Comparison of ENCODE assay signal across 15 cellular contexts in the genomic region with DNA sequence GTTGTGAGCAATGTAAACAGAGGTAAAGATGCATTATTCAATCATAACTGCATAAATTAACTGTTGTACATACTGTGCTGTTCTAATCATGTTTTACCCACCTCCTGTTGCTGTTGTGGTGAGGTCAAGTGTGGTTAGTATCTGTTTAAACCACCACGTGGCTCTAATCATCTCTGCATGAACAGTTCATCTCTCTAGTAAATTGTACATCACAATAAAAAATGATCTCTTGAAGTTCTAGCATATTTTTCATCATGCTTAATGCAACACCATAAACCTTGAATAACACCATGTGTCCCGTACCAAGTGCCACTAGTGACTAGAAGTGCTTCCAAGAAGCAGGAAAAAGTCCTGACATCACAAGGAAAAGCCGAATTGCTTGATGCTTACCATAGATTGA. TPM values are rescaled to one million over a fixed set of nuclear protein-coding genes. Genes with fewer than 3 reads are reported as not detected.
A peak's percentile ranks its signal among the peaks of the same experiment; 100 is the strongest.
DNase-seq lines count a peak whose midpoint lies in the region.
"Had no signal": no experiment of that assay in that cellular context is flagged by ENCODE, and none has a peak within 500 bp of the region (broad histone marks: within the 10 kb centered on the region; RNA-seq: fewer than 3 reads in every experiment).

No MANE protein-coding gene starts in this region.

- H3K9me3 ChIP-seq in BLaER1, result no peaks in the 10 kb centered on the region; the same call in 1 of the 2 replicates
- H3K9me3 ChIP-seq: SJSA1 had no signal

- peak overlapping the region; percentile 37 for H3K4me2 ChIP-seq in BLaER1
- H3K4me2 ChIP-seq: A549 had no signal

- H3K4me3 ChIP-seq in BLaER1, result no peak overlapping the region
- H3K4me3 ChIP-seq: A549, SJSA1 had no signal

- no peaks in the 10 kb centered on the region for H3K36me3 ChIP-seq in BLaER1
- H3K36me3 ChIP-seq: SJSA1 had no signal

- no peak overlapping the region for H3K9ac ChIP-seq in BLaER1

- no peaks in the 10 kb centered on the region for H3K27me3 ChIP-seq in BLaER1
- H3K27me3 ChIP-seq: SJSA1 had no signal

- H3K27ac ChIP-seq in BLaER1, result no peak overlapping the region
- H3K27ac ChIP-seq: A549, C4-2B, SJSA1 had no signal

- DNase-seq in LHCN-M2 (ENCODE audit: low read depth), result peak; percentile 61
- peak; percentile 82 for DNase-seq in OCI-M1 (lab: John Stamatoyannopoulos, UW)
- peak; percentile 5 for DNase-seq in fibroblast of gingiva (ENCODE audit: low read depth)
- no peak for DNase-seq in AG08395 (ENCODE audit: low spot score)
- DNase-seq in NCI-H1436 treated with DMSO at 0.1 percent for 48 hours (lab: John Stamatoyannopoulos, UW), result no peak
- no peak for DNase-seq in NOMO-1 treated with dmso at 0.1 percent for 144 hours (lab: John Stamatoyannopoulos, UW; ENCODE audit: unreplicated experiment)
- DNase-seq: DMS79 treated with DMSO at 0.1 percent for 48 hours, NCI-H1105 treated with DMSO at 0.1 percent for 48 hours, NCI-H2081 treated with DMSO at 0.1 percent for 48 hours, NCI-H510A treated with DMSO at 0.1 percent for 48 hours, NCI-H774 had no signal

- H4K20me1 ChIP-seq in BLaER1, result no peaks in the 10 kb centered on the region

- H3K4me1 ChIP-seq in BLaER1, result peaks cover 8% of the 10 kb centered on the region; the same call in 1 of the 2 replicates

RNA-seq across cellular contexts. Expression of a gene that starts 51.6 kb away (rescaled TPM):
- total RNA-seq in LHCN-M2 (2014; rRNA removed), result 56.7 and 59.2 TPM in 2 replicates
- polyA plus RNA-seq in LHCN-M2 (2012), result 197 TPM

Comparison
In these comparisons a context has a peak if more than half of its experiments do, and no peak if none do; other contexts are left out.
1. DNase-seq: peak in LHCN-M2 (single experiment), OCI-M1 (single experiment) and fibroblast of gingiva (single experiment); none in AG08395 (single experiment), NCI-H1436 treated with DMSO at 0.1 percent for 48 hours (single experiment) and NOMO-1 treated with dmso at 0.1 percent for 144 hours (single experiment).